In the genomic region with DNA sequence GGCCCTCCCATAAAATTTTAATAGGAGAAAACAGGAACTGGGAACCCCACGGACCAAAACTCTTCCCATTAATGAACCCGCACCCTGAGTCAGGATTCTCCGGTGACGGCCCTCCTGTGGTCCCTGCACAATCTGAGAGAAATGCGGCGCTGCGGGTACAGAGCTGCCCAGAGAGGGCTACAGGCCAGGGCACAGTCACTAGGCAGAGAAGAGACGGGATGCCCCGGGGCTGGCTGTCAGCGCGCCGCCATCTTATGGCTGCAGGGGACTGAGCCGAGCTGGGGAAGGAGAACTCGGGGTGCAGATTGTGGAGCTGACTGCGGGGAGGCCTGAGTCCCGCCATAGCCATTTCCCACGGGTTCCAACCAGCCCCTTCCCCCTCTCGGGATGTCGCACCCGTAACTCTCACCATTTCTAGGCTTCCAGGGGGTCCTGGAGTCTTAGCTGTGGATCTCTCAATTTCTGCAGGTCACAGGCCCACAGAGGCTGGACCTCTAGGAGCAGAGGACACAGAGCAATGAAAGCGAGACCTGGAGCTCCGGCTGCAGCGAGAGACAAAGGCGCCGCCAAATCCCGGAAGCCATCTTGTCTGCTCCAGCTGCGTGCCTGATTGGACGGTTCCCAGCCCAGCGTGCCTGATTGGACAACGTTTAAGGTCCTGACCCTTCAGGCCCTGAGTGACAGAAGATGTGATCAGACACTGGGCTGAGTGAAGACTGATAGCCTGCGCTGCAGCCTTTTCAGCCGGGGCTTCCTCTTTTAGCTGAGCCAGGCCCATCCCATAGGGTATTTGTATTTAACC, we compare ENCODE assay signal across 8 cellular contexts. TPM values are rescaled to one million over a fixed set of nuclear protein-coding genes. Genes with fewer than 3 reads are reported as not detected.
DNase-seq lines count a peak whose midpoint lies in the region; ATAC-seq and TF ChIP-seq lines count a peak whose summit lies in the region.

Gene ZNF675, minus strand, starts transcription at position 591 of the 802 bp plus-strand sequence. Its CDS starts 179 bp downstream, at position 412.

- H3K36me3 ChIP-seq in colonic mucosa, result no peaks in the 10 kb centered on the region

- H3K27me3 ChIP-seq in colonic mucosa, result no peaks in the 10 kb centered on the region

- intact Hi-C loops in colonic mucosa (cut with DNase I), result loop anchor here (10.0 kb wide), 1 partner anchor 302 kb away; no protein-coding TSS in a partner anchor

- H3K4me1 ChIP-seq in colonic mucosa, result no peaks in the 10 kb centered on the region

- DNase-seq in AG20443 (ENCODE audit: low spot score) (peak; percentile 90), NCI-H510A (lab: John Stamatoyannopoulos, UW) (peak; percentile 86), colonic mucosa (peak; percentile 93), left kidney (ENCODE audit: low read depth, low spot score) (peak; percentile 98)
- DNase-seq in activated CD4-positive, alpha-beta T cell treated with anti-CD3 and anti-CD28 coated beads for 48 hours, result peak; percentile 92
- peak; percentile 85 to 88 for DNase-seq in stimulated activated CD4-positive, alpha-beta T cell treated with anti-CD3 and anti-CD28 coated beads, Interleukin-2, amount 100 ng/mL, for 24 hours

- H3K9ac ChIP-seq in colonic mucosa (ENCODE audit: low read depth in 2 of 2, low read length in 2 of 2), result peak within 1 kb of the TSS; percentile 74 to 92

- H3K4me3 ChIP-seq in colonic mucosa, result peak within 1 kb of the TSS; percentile 83

- ATAC-seq in GM19043 (IDR thresholded peaks at IDR 0.05; ENCODE audit: low read depth, unreplicated experiment) (peak; percentile 72), HG03378 (IDR thresholded peaks at IDR 0.05; ENCODE audit: unreplicated experiment) (peak; percentile 96)

- H3K27ac ChIP-seq in colonic mucosa, result peak within 1 kb of the TSS; percentile 94

- no peak for TF ChIP-seq CTCF in colonic mucosa (IDR thresholded peaks at IDR 0.05)

- H3K9me3 ChIP-seq in colonic mucosa, result no peaks in the 10 kb centered on the region

RNA-seq across cellular contexts. Expression of gene ZNF675, which starts in this region (rescaled TPM):
- total RNA-seq in colonic mucosa, result 10 to 100 TPM; 10.3 to 13.2 TPM

Comparison
In these comparisons a context has a peak if more than half of its experiments do, and no peak if none do; other contexts are left out.
1. Peak in every context shown above with its lines: DNase-seq, ATAC-seq, H3K4me3 ChIP-seq and H3K27ac ChIP-seq.